In genomic region chr4:2059034-2059725, GRCh38 we compare ENCODE assay signal across 8 cellular contexts.
DNase-seq lines count a peak whose midpoint lies in the region; ATAC-seq and TF ChIP-seq lines count a peak whose summit lies in the region.

TSS of gene NAT8L (plus strand) at chr4:2059327. CDS start at chr4:2059512, 185 bp downstream.

- H3K4me1 Mint-ChIP-seq in stimulated activated naive B cell treated with anti-CD40 and anti-IgM and Interleukin-4, amounts not matched to agents 10 μg/mL and 1 μg/mL and 100 μg/mL, for 72 hours, result no peaks in the 10 kb centered on the region

- DNase-seq in NCI-H2171 treated with DMSO at 0.1 percent for 48 hours (lab: John Stamatoyannopoulos, UW) (peak; percentile 40), NCI-H2171 (lab: John Stamatoyannopoulos, UW) (no peak), NCI-H2227 (lab: John Stamatoyannopoulos, UW; ENCODE audit: unreplicated experiment) (peak; percentile 71), astrocyte of the cerebellum (ENCODE audit: low read depth) (no peak), inferior parietal cortex (ENCODE audit: extremely low spot score) (peak; percentile 72), activated gamma-delta T cell treated with Interleukin-2 at 50 U/mL for 16 hours (no peak), GM19238 (ENCODE audit: insufficient read length, low spot score) (no peak)
- no peak for DNase-seq in stimulated activated naive B cell treated with anti-CD40 and anti-IgM and Interleukin-4, amounts not matched to agents 10 μg/mL and 1 μg/mL and 100 μg/mL, for 72 hours

- H3K4me3 ChIP-seq in astrocyte of the cerebellum (ENCODE audit: low read depth, low read length), result peak within 1 kb of the TSS; percentile 21

- H3K27me3 Mint-ChIP-seq in stimulated activated naive B cell treated with anti-CD40 and anti-IgM and Interleukin-4, amounts not matched to agents 10 μg/mL and 1 μg/mL and 100 μg/mL, for 72 hours, result peaks cover 34 to 39% of the 10 kb centered on the region in 2 donors

- in situ Hi-C loops in astrocyte of the cerebellum (cut with HindIII; ENCODE audit: low sequenced_read_pairs), result no loop called here

- no peaks in the 10 kb centered on the region for H3K9me3 Mint-ChIP-seq in stimulated activated naive B cell treated with anti-CD40 and anti-IgM and Interleukin-4, amounts not matched to agents 10 μg/mL and 1 μg/mL and 100 μg/mL, for 72 hours

- no peak for TF ChIP-seq CTCF in astrocyte of the cerebellum (IDR thresholded peaks at IDR 0.05; ENCODE audit: low read depth, low read length, missing control alignments)

- H3K27ac Mint-ChIP-seq in stimulated activated naive B cell treated with anti-CD40 and anti-IgM and Interleukin-4, amounts not matched to agents 10 μg/mL and 1 μg/mL and 100 μg/mL, for 72 hours, result no peak within 1 kb of the TSS

- H3K4me3 Mint-ChIP-seq in stimulated activated naive B cell treated with anti-CD40 and anti-IgM and Interleukin-4, amounts not matched to agents 10 μg/mL and 1 μg/mL and 100 μg/mL, for 72 hours, result peak within 1 kb of the TSS; percentile 50 to 65

- peak; percentile 80 to 82 for ATAC-seq in stimulated activated naive B cell treated with anti-CD40 and anti-IgM and Interleukin-4, amounts not matched to agents 10 μg/mL and 1 μg/mL and 100 μg/mL, for 72 hours (replicated peaks)

- no peaks in the 10 kb centered on the region for H3K36me3 Mint-ChIP-seq in stimulated activated naive B cell treated with anti-CD40 and anti-IgM and Interleukin-4, amounts not matched to agents 10 μg/mL and 1 μg/mL and 100 μg/mL, for 72 hours

Comparison
In these comparisons a context has a peak if more than half of its experiments do, and no peak if none do; other contexts are left out.
1. DNase-seq: peak in NCI-H2171 treated with DMSO at 0.1 percent for 48 hours (single experiment), NCI-H2227 (single experiment) and inferior parietal cortex (single experiment); none in NCI-H2171 (single experiment), astrocyte of the cerebellum (single experiment), stimulated activated naive B cell treated with anti-CD40 and anti-IgM and Interleukin-4, amounts not matched to agents 10 μg/mL and 1 μg/mL and 100 μg/mL, for 72 hours (single experiment), activated gamma-delta T cell treated with Interleukin-2 at 50 U/mL for 16 hours (single experiment) and GM19238 (single experiment).